19 cellular contexts compared by ENCODE assay signal in genomic region chr7:136012238-136012637, GRCh38. TPM values are rescaled to one million over a fixed set of nuclear protein-coding genes. Genes with fewer than 3 reads are reported as not detected.
A peak's percentile ranks its signal among the peaks of the same experiment; 100 is the strongest.
DNase-seq lines count a peak whose midpoint lies in the region; ATAC-seq and TF ChIP-seq lines count a peak whose summit lies in the region.
"Had no signal": no experiment of that assay in that cellular context is flagged by ENCODE, and none has a peak within 500 bp of the region (broad histone marks: within the 10 kb centered on the region; RNA-seq: fewer than 3 reads in every experiment).

No MANE protein-coding gene starts in this region.

- no peaks in the 10 kb centered on the region for H3K4me1 ChIP-seq in neural progenitor cell
- H3K4me1 ChIP-seq: BLaER1 had no signal

- no peaks in the 10 kb centered on the region for H3K9me3 ChIP-seq in neural progenitor cell (ENCODE audit: low read depth)
- H3K9me3 ChIP-seq: BLaER1 had no signal

- no peak for TF ChIP-seq CTCF in neural progenitor cell (IDR thresholded peaks at IDR 0.05)

- peaks cover 11% of the 10 kb centered on the region for H3K27me3 Mint-ChIP-seq in activated naive CD8-positive, alpha-beta T cell treated with anti-CD3 and anti-CD28 coated beads for 36 hours
- peaks cover 15% of the 10 kb centered on the region for H3K27me3 Mint-ChIP-seq in activated naive CD8-positive, alpha-beta T cell treated with anti-CD3 and anti-CD28 coated beads, Interleukin-2, amount 50 U/mL, for 24 hours
- H3K27me3 Mint-ChIP-seq in activated T-helper 17 cell treated with anti-CD3 and anti-CD28 coated beads, Interleukin-2, amount 50 U/mL, for 72 hours, result no peaks in the 10 kb centered on the region
- H3K27me3 Mint-ChIP-seq in neural progenitor cell (ENCODE audit: insufficient read depth, low read depth), result peaks cover 2% of the 10 kb centered on the region

- H3K9ac ChIP-seq in neural progenitor cell, result no peak overlapping the region
- H3K9ac ChIP-seq: BLaER1, GM23248 had no signal

- no peak overlapping the region for H3K27ac Mint-ChIP-seq in activated naive CD8-positive, alpha-beta T cell treated with anti-CD3 and anti-CD28 coated beads for 36 hours
- no peak overlapping the region for H3K27ac Mint-ChIP-seq in activated naive CD8-positive, alpha-beta T cell treated with anti-CD3 and anti-CD28 coated beads, Interleukin-2, amount 50 U/mL, for 24 hours
- no peak overlapping the region for H3K27ac Mint-ChIP-seq in activated T-helper 17 cell treated with anti-CD3 and anti-CD28 coated beads, Interleukin-2, amount 50 U/mL, for 72 hours
- no peak overlapping the region for H3K27ac Mint-ChIP-seq in neural progenitor cell
- H3K27ac Mint-ChIP-seq: B cell; CD4-positive, alpha-beta T cell; H9 had no signal

- H2AFZ ChIP-seq in neural progenitor cell (replicated peaks), result peak overlapping the region; percentile 54
- H2AFZ ChIP-seq: GM23248 had no signal

- H3K4me1 Mint-ChIP-seq in activated naive CD8-positive, alpha-beta T cell treated with anti-CD3 and anti-CD28 coated beads for 36 hours, result peaks cover 15% of the 10 kb centered on the region
- H3K4me1 Mint-ChIP-seq in activated naive CD8-positive, alpha-beta T cell treated with anti-CD3 and anti-CD28 coated beads, Interleukin-2, amount 50 U/mL, for 24 hours, result peaks cover 14% of the 10 kb centered on the region
- peaks cover 14% of the 10 kb centered on the region for H3K4me1 Mint-ChIP-seq in activated T-helper 17 cell treated with anti-CD3 and anti-CD28 coated beads, Interleukin-2, amount 50 U/mL, for 72 hours
- H3K4me1 Mint-ChIP-seq in neural progenitor cell, result no peaks in the 10 kb centered on the region
- H3K4me1 Mint-ChIP-seq: H9 had no signal

- no peaks in the 10 kb centered on the region for H3K36me3 Mint-ChIP-seq in activated naive CD8-positive, alpha-beta T cell treated with anti-CD3 and anti-CD28 coated beads for 36 hours
- H3K36me3 Mint-ChIP-seq in activated naive CD8-positive, alpha-beta T cell treated with anti-CD3 and anti-CD28 coated beads, Interleukin-2, amount 50 U/mL, for 24 hours (ENCODE audit: low read depth), result no peaks in the 10 kb centered on the region
- no peaks in the 10 kb centered on the region for H3K36me3 Mint-ChIP-seq in activated T-helper 17 cell treated with anti-CD3 and anti-CD28 coated beads, Interleukin-2, amount 50 U/mL, for 72 hours (ENCODE audit: low read depth)
- H3K36me3 Mint-ChIP-seq in neural progenitor cell, result no peaks in the 10 kb centered on the region
- H3K36me3 Mint-ChIP-seq: CD8-positive, alpha-beta memory T cell had no signal

- H3K27ac ChIP-seq in neural progenitor cell, result no peak overlapping the region
- H3K27ac ChIP-seq: 22Rv1, BLaER1, C4-2B, GM23248 had no signal

- peak overlapping the region; percentile 82 for H3K4me3 Mint-ChIP-seq in activated naive CD8-positive, alpha-beta T cell treated with anti-CD3 and anti-CD28 coated beads for 36 hours
- no peak overlapping the region for H3K4me3 Mint-ChIP-seq in activated naive CD8-positive, alpha-beta T cell treated with anti-CD3 and anti-CD28 coated beads, Interleukin-2, amount 50 U/mL, for 24 hours
- peak overlapping the region; percentile 75 for H3K4me3 Mint-ChIP-seq in activated T-helper 17 cell treated with anti-CD3 and anti-CD28 coated beads, Interleukin-2, amount 50 U/mL, for 72 hours
- no peak overlapping the region for H3K4me3 Mint-ChIP-seq in neural progenitor cell
- H3K4me3 Mint-ChIP-seq: CD4-positive, alpha-beta T cell; H9 had no signal

- no peaks in the 10 kb centered on the region for H3K36me3 ChIP-seq in neural progenitor cell
- H3K36me3 ChIP-seq: BLaER1 had no signal

- no peaks in the 10 kb centered on the region for H3K79me2 ChIP-seq in neural progenitor cell (ENCODE audit: low read depth)

- no peaks in the 10 kb centered on the region for H3K27me3 ChIP-seq in neural progenitor cell
- H3K27me3 ChIP-seq: BLaER1 had no signal

- H3K9me3 Mint-ChIP-seq in activated naive CD8-positive, alpha-beta T cell treated with anti-CD3 and anti-CD28 coated beads for 36 hours, result no peaks in the 10 kb centered on the region
- H3K9me3 Mint-ChIP-seq in activated naive CD8-positive, alpha-beta T cell treated with anti-CD3 and anti-CD28 coated beads, Interleukin-2, amount 50 U/mL, for 24 hours, result no peaks in the 10 kb centered on the region
- H3K9me3 Mint-ChIP-seq in activated T-helper 17 cell treated with anti-CD3 and anti-CD28 coated beads, Interleukin-2, amount 50 U/mL, for 72 hours, result no peaks in the 10 kb centered on the region
- H3K9me3 Mint-ChIP-seq in neural progenitor cell, result no peaks in the 10 kb centered on the region
- H3K9me3 Mint-ChIP-seq: CD4-positive, alpha-beta T cell; CD8-positive, alpha-beta memory T cell; H9 had no signal

- H3K4me3 ChIP-seq in neural progenitor cell, result no peak overlapping the region
- H3K4me3 ChIP-seq: BLaER1, GM23248 had no signal

- no peak overlapping the region for H3K4me2 ChIP-seq in neural progenitor cell
- H3K4me2 ChIP-seq: BLaER1 had no signal

- no peaks in the 10 kb centered on the region for H3F3A ChIP-seq in neural progenitor cell (ENCODE audit: low read depth)

- DNase-seq in activated naive CD8-positive, alpha-beta T cell treated with anti-CD3 and anti-CD28 coated beads for 36 hours, result no peak
- no peak for DNase-seq in activated naive CD8-positive, alpha-beta T cell treated with anti-CD3 and anti-CD28 coated beads, Interleukin-2, amount 50 U/mL, for 24 hours
- no peak for DNase-seq in neural progenitor cell (ENCODE audit: low spot score)
- DNase-seq in activated CD8-positive, alpha-beta memory T cell treated with anti-CD3 and anti-CD28 coated beads, Interleukin-2, amount 50 U/mL, for 48 hours, result no peak
- DNase-seq in HPDE6-E6E7 (ENCODE audit: extremely low spot score), result no peak
- no peak for DNase-seq in NCI-H2081 (lab: John Stamatoyannopoulos, UW)
- DNase-seq: CD4-positive, alpha-beta T cell; DMS 273 treated with DMSO at 0.1 percent for 48 hours; DMS79; GM23248; H9 had no signal

- no peaks in the 10 kb centered on the region for H4K20me1 ChIP-seq in neural progenitor cell (ENCODE audit: low read depth)
- H4K20me1 ChIP-seq: BLaER1 had no signal

- no peak for ATAC-seq in activated naive CD8-positive, alpha-beta T cell treated with anti-CD3 and anti-CD28 coated beads, Interleukin-2, amount 50 U/mL, for 24 hours
- peak; percentile 11 for ATAC-seq in activated T-helper 17 cell treated with anti-CD3 and anti-CD28 coated beads, Interleukin-2, amount 50 U/mL, for 72 hours (replicated peaks)
- no peak for ATAC-seq in HG03039 (IDR thresholded peaks at IDR 0.05; ENCODE audit: unreplicated experiment)
- ATAC-seq: HCT116 had no signal

RNA-seq across cellular contexts. Expression of gene MTPN, which starts 35.1 kb away (rescaled TPM):
- 100 to 1,000 TPM; 136 to 139 TPM for total RNA-seq in activated naive CD8-positive, alpha-beta T cell treated with anti-CD3 and anti-CD28 coated beads for 36 hours
- total RNA-seq in activated T-helper 17 cell treated with anti-CD3 and anti-CD28 coated beads, Interleukin-2, amount 50 U/mL, for 72 hours, result 100 to 1,000 TPM in 1 of 2 donors, 10 to 100 TPM in 1; 99.7 to 149 TPM
- total RNA-seq in neural progenitor cell (ENCODE audit: low replicate concordance), result 113 and 170 TPM in 2 replicates

Comparison
In these comparisons a context has a peak if more than half of its experiments do, and no peak if none do; other contexts are left out.
1. H3K4me3 Mint-ChIP-seq: peak in activated naive CD8-positive, alpha-beta T cell treated with anti-CD3 and anti-CD28 coated beads for 36 hours (single experiment) and activated T-helper 17 cell treated with anti-CD3 and anti-CD28 coated beads, Interleukin-2, amount 50 U/mL, for 72 hours (single experiment); none in activated naive CD8-positive, alpha-beta T cell treated with anti-CD3 and anti-CD28 coated beads, Interleukin-2, amount 50 U/mL, for 24 hours (single experiment) and neural progenitor cell (single experiment).